In genomic region chr1:239976130-239976968, GRCh38 we compare ENCODE assay signal across 8 cellular contexts.
DNase-seq lines count a peak whose midpoint lies in the region; ATAC-seq and TF ChIP-seq lines count a peak whose summit lies in the region.

No MANE protein-coding gene starts in this region.

- H3K4me2 ChIP-seq in DND-41 (ENCODE audit: insufficient read depth, low read length) (no peak overlapping the region), hepatocyte (no peak overlapping the region)

- CTCF ChIA-PET in Panc1 (lab: Charles Lee) = no interaction called here

- H3K27me3 ChIP-seq in DND-41 (ENCODE audit: insufficient read depth, low read length, poor library complexity) = no peaks in the 10 kb centered on the region
- no peaks in the 10 kb centered on the region for H3K27me3 ChIP-seq in Panc1 (ENCODE audit: control insufficient read depth, insufficient read depth, low read length)
- peaks cover 25% of the 10 kb centered on the region for H3K27me3 ChIP-seq in adipocyte (replicated peaks; ENCODE audit: control insufficient read depth, insufficient read depth, low read length)
- H3K27me3 ChIP-seq in hepatocyte = no peaks in the 10 kb centered on the region
- peaks cover 0 to 3% (median 0%) of the 10 kb centered on the region in 7 donors for H3K27me3 ChIP-seq in spleen (replicated peaks in 1 of 7)

- in situ Hi-C loops in Panc1 (cut with HindIII; ENCODE audit: low pct_unique_long_range_greater_than_20kb, low sequenced_read_pairs) = no loop called here

- H3K27ac ChIP-seq in DND-41 (ENCODE audit: low read length) (no peak overlapping the region), Panc1 (ENCODE audit: low read length) (no peak overlapping the region), hepatocyte (no peak overlapping the region), spleen (no peak overlapping the region)

- H3K79me2 ChIP-seq in DND-41 (ENCODE audit: insufficient read depth, low read length) (no peaks in the 10 kb centered on the region), hepatocyte (no peaks in the 10 kb centered on the region)

- no peak for TF ChIP-seq POLR2A in spleen (IDR thresholded peaks at IDR 0.05)

- POLR2A ChIA-PET in Panc1 (lab: Charles Lee) = no interaction called here

- H3K36me3 ChIP-seq in DND-41 (ENCODE audit: insufficient read depth, low read length) (no peaks in the 10 kb centered on the region), Panc1 (ENCODE audit: control insufficient read depth, insufficient read depth, low read length) (no peaks in the 10 kb centered on the region), adipocyte (ENCODE audit: control insufficient read depth, insufficient read depth, low read length, severe bottlenecking) (no peaks in the 10 kb centered on the region), hepatocyte (replicated peaks; ENCODE audit: insufficient read depth, low read depth) (no peaks in the 10 kb centered on the region), spleen (no peaks in the 10 kb centered on the region)

- no peak; the same call in 1 of the 3 replicates for ATAC-seq in DND-41 (ENCODE audit: insufficient read depth, low read depth)
- peak; percentile 95 for ATAC-seq in GM19351 (IDR thresholded peaks at IDR 0.05; ENCODE audit: unreplicated experiment)
- peak; percentile 88 for ATAC-seq in HG03280 (IDR thresholded peaks at IDR 0.05; ENCODE audit: unreplicated experiment)
- peak; percentile 74 for ATAC-seq in Panc1

- H3K9me3 ChIP-seq in DND-41 (ENCODE audit: insufficient read depth, low read length, severe bottlenecking) (peaks cover 13% of the 10 kb centered on the region), Panc1 (ENCODE audit: control insufficient read depth, insufficient read depth, low read depth, low read length) (peaks cover 4% of the 10 kb centered on the region; the same call in 1 of the 2 replicates), adipocyte (ENCODE audit: control insufficient read depth, low read length) (peaks cover 17% of the 10 kb centered on the region), hepatocyte (ENCODE audit: low read depth) (no peaks in the 10 kb centered on the region), spleen (peaks cover 0 to 33% (median 22%) of the 10 kb centered on the region in 8 donors)

- intact Hi-C loops in Panc1 (cut with micrococcal nuclease; ENCODE audit: unreplicated experiment) = loop anchor here (1.0 kb wide), 1 partner anchor 25 kb away; no protein-coding TSS in a partner anchor
- intact Hi-C loops in spleen (cut with DNase I; ENCODE audit: low total_unique reads) = no loop called here

- DNase-seq in DND-41 = peak; percentile 50
- peak; percentile 35 for DNase-seq in Panc1 (ENCODE audit: low read depth, low spot score)
- peak; percentile 86 for DNase-seq in adipocyte (ENCODE audit: low read depth)
- peak; percentile 78 for DNase-seq in hepatocyte (ENCODE audit: low spot score)
- DNase-seq in spleen = no peak
- no peak for DNase-seq in DMS79 (lab: John Stamatoyannopoulos, UW)

- H4K20me1 ChIP-seq in DND-41 (ENCODE audit: insufficient read depth, low read length) (no peaks in the 10 kb centered on the region), hepatocyte (ENCODE audit: insufficient read depth, poor library complexity, severe bottlenecking) (no peaks in the 10 kb centered on the region)

- H3K4me3 ChIP-seq in DND-41 (ENCODE audit: low read depth in 1 of 2, low read length in 2 of 2) = no peak overlapping the region
- H3K4me3 ChIP-seq in Panc1 (ENCODE audit: low read depth in 2 of 2, low read length in 2 of 2) = no peak overlapping the region
- H3K4me3 ChIP-seq in adipocyte (ENCODE audit: low read length) = no peak overlapping the region
- no peak overlapping the region for H3K4me3 ChIP-seq in hepatocyte
- no peak overlapping the region for H3K4me3 ChIP-seq in spleen

- 34% methylated on average over 5 of the region's 5 CpGs for WGBS in hepatocyte (ENCODE audit: low lambda C conversion rate, missing lambda C conversion rate)
- WGBS in spleen, 5 donors = 26 to 34% (median 28%) methylated on average over 5 of the region's 5 CpGs

- no peaks in the 10 kb centered on the region for H3K9me2 ChIP-seq in hepatocyte (replicated peaks; ENCODE audit: insufficient read depth)

- H3K9ac ChIP-seq in DND-41 (ENCODE audit: low read depth, low read length) = no peak overlapping the region
- H3K9ac ChIP-seq in adipocyte (ENCODE audit: low read length) = no peak overlapping the region

- no TSS peak for BruUV-seq in Panc1 (replicated peaks; lab: Mats Ljungman, UMichigan)

- H2AFZ ChIP-seq in DND-41 (ENCODE audit: low read depth, low read length) (no peak overlapping the region), hepatocyte (no peak overlapping the region)

- TF ChIP-seq CTCF in DND-41 (IDR thresholded peaks at IDR 0.05; ENCODE audit: borderline replicate concordance, extremely low read depth, low read length, poor library complexity, severe bottlenecking) = peak; percentile 92
- peak; percentile 92 for TF ChIP-seq CTCF in Panc1 (IDR thresholded peaks at IDR 0.05)
- TF ChIP-seq CTCF in hepatocyte (IDR thresholded peaks at IDR 0.05; ENCODE audit: poor library complexity) = peak; percentile 99
- peak; percentile 50 to 93 (median 86) for TF ChIP-seq CTCF in spleen (IDR thresholded peaks at IDR 0.05 in 8 of 11, conservative IDR thresholded peaks at IDR 0.05 in 3 of 11)

- no peaks in the 10 kb centered on the region for H3K4me1 ChIP-seq in DND-41 (ENCODE audit: insufficient read depth, low read length)
- H3K4me1 ChIP-seq in Panc1 (ENCODE audit: control insufficient read depth, insufficient read depth, low read length) = no peaks in the 10 kb centered on the region
- H3K4me1 ChIP-seq in adipocyte (ENCODE audit: control insufficient read depth, insufficient read depth, low read length) = no peaks in the 10 kb centered on the region
- no peaks in the 10 kb centered on the region for H3K4me1 ChIP-seq in hepatocyte (ENCODE audit: insufficient read depth)
- H3K4me1 ChIP-seq in spleen = no peaks in the 10 kb centered on the region

Comparison
In these comparisons a context has a peak if more than half of its experiments do, and no peak if none do; other contexts are left out.
1. DNase-seq: peak in DND-41 (single experiment), Panc1 (single experiment), adipocyte (single experiment) and hepatocyte (single experiment); none in spleen (single experiment) and DMS79 (single experiment).
2. Peak in every context shown above with its lines, with median percentiles within 50 percentile points of each other: CTCF ChIP-seq.